Comparison of ENCODE assay signal across 10 cellular contexts in genomic region chr11:77602385-77603105, GRCh38. TPM values are rescaled to one million over a fixed set of nuclear protein-coding genes. Genes with fewer than 3 reads are reported as not detected.
A peak's percentile ranks its signal among the peaks of the same experiment; 100 is the strongest.
DNase-seq lines count a peak whose midpoint lies in the region; ATAC-seq and TF ChIP-seq lines count a peak whose summit lies in the region.
"Had no signal": no experiment of that assay in that cellular context is flagged by ENCODE, and none has a peak within 500 bp of the region (broad histone marks: within the 10 kb centered on the region; RNA-seq: fewer than 3 reads in every experiment).

No MANE protein-coding gene starts in this region.

- CTCF ChIA-PET in mammary epithelial cell (lab: Charles Lee; ENCODE audit: low non-redundant PET), result interaction anchor here (0.6 to 0.7 kb wide), 3 partner anchors 15 to 444 kb away, joined by 3 to 7 read pairs (median 6); no protein-coding TSS in a partner anchor

- dilution Hi-C loops in mammary epithelial cell (cut with HindIII; ENCODE audit: low sequenced_read_pairs), result no loop called here

- TSS peak; percentile 58 for BruUV-seq in mammary epithelial cell (replicated peaks; lab: Mats Ljungman, UMichigan)

- intact Hi-C loops in mammary epithelial cell (cut with micrococcal nuclease) (loop anchor here (5.0 kb wide), 1 partner anchor 40 kb away; no protein-coding TSS in a partner anchor), posterior vena cava (cut with DNase I) (no loop called here)

- no peaks in the 10 kb centered on the region for H3K27me3 ChIP-seq in mammary epithelial cell (ENCODE audit: insufficient read depth, low read length)
- no peaks in the 10 kb centered on the region for H3K27me3 ChIP-seq in layer of hippocampus (ENCODE audit: control insufficient read depth, insufficient read depth, low read length)

- H4K20me1 ChIP-seq in mammary epithelial cell (ENCODE audit: insufficient read depth, low read length), result no peaks in the 10 kb centered on the region

- DNase-seq in A172 (ENCODE audit: low spot score), result peak; percentile 88
- DNase-seq in HS-5 (ENCODE audit: low read depth), result peak; percentile 93
- peak; percentile 89 for DNase-seq in mammary epithelial cell
- no peak for DNase-seq in posterior vena cava (ENCODE audit: low spot score)
- no peak for DNase-seq in occipital lobe (lab: John Stamatoyannopoulos, UW)
- DNase-seq in GM19240 (ENCODE audit: insufficient read length, low spot score), result no peak
- DNase-seq: effector CD4-positive, alpha-beta T cell; MV-4-11 had no signal

- H3K4me2 ChIP-seq in mammary epithelial cell (ENCODE audit: insufficient read depth, low read depth, low read length), result peak overlapping the region; percentile 3

- WGBS in mammary epithelial cell (ENCODE audit: low coverage, missing lambda C conversion rate), result 66% methylated on average over 3 of the region's 3 CpGs

- no peaks in the 10 kb centered on the region for H3K79me2 ChIP-seq in mammary epithelial cell (ENCODE audit: insufficient read depth, low read length)

- no peak overlapping the region for H2AFZ ChIP-seq in mammary epithelial cell (ENCODE audit: low read depth, low read length)

- H3K9me3 ChIP-seq in mammary epithelial cell (replicated peaks; ENCODE audit: insufficient read depth, low read length), result no peaks in the 10 kb centered on the region

- H3K4me1 ChIP-seq in mammary epithelial cell (ENCODE audit: insufficient read depth, low read length), result peaks cover 19% of the 10 kb centered on the region

- no peak overlapping the region for H3K9ac ChIP-seq in mammary epithelial cell (ENCODE audit: insufficient read depth, low read length)

- no peak for TF ChIP-seq CTCF in mammary epithelial cell (conservative IDR thresholded peaks at IDR 0.05 in 1 of 2, IDR thresholded peaks at IDR 0.05 in 1 of 2; ENCODE audit: extremely low read depth in 1 of 2, insufficient read depth in 1 of 2, low read depth in 1 of 2, low read length in 2 of 2)

- ATAC-seq in GM21526 (IDR thresholded peaks at IDR 0.05; ENCODE audit: low FRiP score, unreplicated experiment), result no peak

- H3K27ac ChIP-seq in mammary epithelial cell (ENCODE audit: insufficient read depth, low read depth, low read length) (peak overlapping the region; percentile 55), layer of hippocampus (ENCODE audit: low read depth, low read length) (peak overlapping the region; percentile 56)

- H3K36me3 ChIP-seq in mammary epithelial cell (ENCODE audit: insufficient read depth, low read length), result no peaks in the 10 kb centered on the region

- no peak overlapping the region for H3K4me3 ChIP-seq in mammary epithelial cell (replicated peaks in 1 of 3; ENCODE audit: insufficient read depth in 1 of 3, low read depth in 2 of 3, low read length in 3 of 3)

- in situ Hi-C loops in mammary epithelial cell (cut with MboI; ENCODE audit: low sequenced_read_pairs in 2 of 2), result no loop called here

RNA-seq across cellular contexts. Expression of gene AQP11, which starts 12.8 kb away (rescaled TPM):
- total RNA-seq in A172 (2014; rRNA removed; shearing (Covaris generic)), result 5.8 and 8.4 TPM in 2 replicates
- under 1 TPM; 0.14 to 0.67 TPM for total RNA-seq in mammary epithelial cell
- 0.11 TPM for polyA plus RNA-seq in mammary epithelial cell
- polyA minus RNA-seq in mammary epithelial cell, result not detected
- under 1 TPM; 0.14 to 0.19 TPM for total RNA-seq in posterior vena cava
- 5.9 TPM for total RNA-seq in occipital lobe

RNA-seq across cellular contexts. Expression of gene CLNS1A, which starts 35.0 kb away (rescaled TPM):
- total RNA-seq in A172 (2014; rRNA removed; shearing (Covaris generic)), result 318 and 354 TPM in 2 replicates
- total RNA-seq in mammary epithelial cell (100 to 1,000 TPM in 1 of 2 donors, 10 to 100 TPM in 1; 72.7 to 103 TPM), posterior vena cava (10 to 100 TPM; 58.8 to 65.0 TPM), occipital lobe (177 TPM)
- 118 TPM for polyA plus RNA-seq in mammary epithelial cell
- polyA minus RNA-seq in mammary epithelial cell, result 51.8 TPM

Comparison
In these comparisons a context has a peak if more than half of its experiments do, and no peak if none do; other contexts are left out.
1. DNase-seq: peak in A172 (single experiment), HS-5 (single experiment) and mammary epithelial cell (single experiment); none in posterior vena cava (single experiment), occipital lobe (single experiment) and GM19240 (single experiment).